Comparison of ENCODE assay signal across 9 cellular contexts in genomic region chr5:159206368-159206767, GRCh38. TPM values are rescaled to one million over a fixed set of nuclear protein-coding genes. Genes with fewer than 3 reads are reported as not detected.
DNase-seq lines count a peak whose midpoint lies in the region; ATAC-seq and TF ChIP-seq lines count a peak whose summit lies in the region.
"Had no signal": no experiment of that assay in that cellular context is flagged by ENCODE, and none has a peak within 500 bp of the region (broad histone marks: within the 10 kb centered on the region; RNA-seq: fewer than 3 reads in every experiment).

No MANE protein-coding gene starts in this region.

- peak overlapping the region; percentile 98 for H3K27ac Mint-ChIP-seq in activated CD4-positive, alpha-beta memory T cell treated with anti-CD3 and anti-CD28 coated beads, Interleukin-2, amount 10 ng/mL, durations not matched to agents 7 days and 5 days
- H3K27ac Mint-ChIP-seq in glutamatergic neuron (ENCODE audit: unreplicated experiment), result peak overlapping the region; percentile 57
- H3K27ac Mint-ChIP-seq in stimulated activated naive CD8-positive, alpha-beta T cell treated with anti-CD3 and anti-CD28 coated beads, Interleukin-15, amount 100 ng/mL, for 72 hours, result peak overlapping the region; percentile 99

- DNase-seq in SK-N-SH (no peak), glutamatergic neuron (no peak), GM20000 (ENCODE audit: low spot score) (no peak), DMS53 (lab: John Stamatoyannopoulos, UW) (no peak)
- DNase-seq in activated CD4-positive, alpha-beta memory T cell treated with anti-CD3 and anti-CD28 coated beads, Interleukin-2, amount 10 ng/mL, durations not matched to agents 7 days and 5 days, result no peak
- no peak for DNase-seq in stimulated activated naive CD8-positive, alpha-beta T cell treated with anti-CD3 and anti-CD28 coated beads, Interleukin-15, amount 100 ng/mL, for 72 hours
- DNase-seq: SHP77 had no signal

- CTCF ChIA-PET in SK-N-SH (lab: Yijun Ruan, JAX), result interaction anchor here (1.1 to 1.8 kb wide), 3 partner anchors 12 to 82 kb away, joined by 3 to 6 read pairs (median 4); no protein-coding TSS in a partner anchor
- CTCF ChIA-PET in activated CD4-positive, alpha-beta memory T cell treated with anti-CD3 and anti-CD28 coated beads, Interleukin-2, amount 10 ng/mL, durations not matched to agents 7 days and 5 days (lab: Charles Lee), result interaction anchor here (2.0 kb wide), 1 partner anchor 8 kb away, joined by 10 read pairs; no protein-coding TSS in a partner anchor

- no peak for TF ChIP-seq CTCF in SK-N-SH (IDR thresholded peaks at IDR 0.05)
- TF ChIP-seq CTCF in glutamatergic neuron (IDR thresholded peaks at IDR 0.05; ENCODE audit: partially characterized antibody, unreplicated experiment), result no peak
- no peak for TF ChIP-seq CTCF in GM20000 (IDR thresholded peaks at IDR 0.05; ENCODE audit: extremely low read depth, missing control alignments)

- H4K20me1 ChIP-seq in SK-N-SH (ENCODE audit: insufficient read depth), result peaks cover 26% of the 10 kb centered on the region; the same call in 1 of the 2 replicates

- H3K9me3 Mint-ChIP-seq in activated CD4-positive, alpha-beta memory T cell treated with anti-CD3 and anti-CD28 coated beads, Interleukin-2, amount 10 ng/mL, durations not matched to agents 7 days and 5 days, result no peaks in the 10 kb centered on the region
- H3K9me3 Mint-ChIP-seq in glutamatergic neuron (ENCODE audit: unreplicated experiment), result peaks cover 13% of the 10 kb centered on the region
- no peaks in the 10 kb centered on the region for H3K9me3 Mint-ChIP-seq in stimulated activated naive CD8-positive, alpha-beta T cell treated with anti-CD3 and anti-CD28 coated beads, Interleukin-15, amount 100 ng/mL, for 72 hours

- H3K4me2 ChIP-seq in SK-N-SH, result peak overlapping the region; percentile 94

- WGBS in SK-N-SH (ENCODE audit: low lambda C conversion rate), result 35% methylated on average over 2 of the region's 2 CpGs

- peaks cover 56% of the 10 kb centered on the region for H3K4me1 Mint-ChIP-seq in activated CD4-positive, alpha-beta memory T cell treated with anti-CD3 and anti-CD28 coated beads, Interleukin-2, amount 10 ng/mL, durations not matched to agents 7 days and 5 days
- peaks cover 30% of the 10 kb centered on the region for H3K4me1 Mint-ChIP-seq in glutamatergic neuron (ENCODE audit: low read depth, unreplicated experiment)
- peaks cover 64% of the 10 kb centered on the region for H3K4me1 Mint-ChIP-seq in stimulated activated naive CD8-positive, alpha-beta T cell treated with anti-CD3 and anti-CD28 coated beads, Interleukin-15, amount 100 ng/mL, for 72 hours

- no peak for TF ChIP-seq RAD21 in SK-N-SH (IDR thresholded peaks at IDR 0.05; ENCODE audit: low read length)

- H3K79me2 ChIP-seq in SK-N-SH (ENCODE audit: insufficient read depth), result peaks cover 77% of the 10 kb centered on the region

- H3K36me3 Mint-ChIP-seq in activated CD4-positive, alpha-beta memory T cell treated with anti-CD3 and anti-CD28 coated beads, Interleukin-2, amount 10 ng/mL, durations not matched to agents 7 days and 5 days (ENCODE audit: low read depth), result peaks cover 49% of the 10 kb centered on the region
- no peaks in the 10 kb centered on the region for H3K36me3 Mint-ChIP-seq in glutamatergic neuron (ENCODE audit: unreplicated experiment)

- H3K4me3 Mint-ChIP-seq in activated CD4-positive, alpha-beta memory T cell treated with anti-CD3 and anti-CD28 coated beads, Interleukin-2, amount 10 ng/mL, durations not matched to agents 7 days and 5 days, result peak overlapping the region; percentile 88
- H3K4me3 Mint-ChIP-seq in glutamatergic neuron (ENCODE audit: unreplicated experiment), result peak overlapping the region; percentile 94
- peak overlapping the region; percentile 97 to 99 for H3K4me3 Mint-ChIP-seq in stimulated activated naive CD8-positive, alpha-beta T cell treated with anti-CD3 and anti-CD28 coated beads, Interleukin-15, amount 100 ng/mL, for 72 hours

- peaks cover 18 to 19% of the 10 kb centered on the region in 2 experiments for H3K36me3 ChIP-seq in SK-N-SH (replicated peaks in 1 of 2; ENCODE audit: control insufficient read depth in 1 of 2, insufficient read depth in 2 of 2, low read length in 1 of 2)

- no peaks in the 10 kb centered on the region for H3K27me3 ChIP-seq in SK-N-SH (ENCODE audit: insufficient read depth)

- H3K9me2 ChIP-seq in SK-N-SH, result no peaks in the 10 kb centered on the region

- peaks cover 22% of the 10 kb centered on the region for H3F3A ChIP-seq in SK-N-SH (replicated peaks; ENCODE audit: insufficient read depth)

- no peaks in the 10 kb centered on the region for H3K27me3 Mint-ChIP-seq in activated CD4-positive, alpha-beta memory T cell treated with anti-CD3 and anti-CD28 coated beads, Interleukin-2, amount 10 ng/mL, durations not matched to agents 7 days and 5 days
- peaks cover 13% of the 10 kb centered on the region for H3K27me3 Mint-ChIP-seq in glutamatergic neuron (ENCODE audit: unreplicated experiment)
- H3K27me3 Mint-ChIP-seq in stimulated activated naive CD8-positive, alpha-beta T cell treated with anti-CD3 and anti-CD28 coated beads, Interleukin-15, amount 100 ng/mL, for 72 hours, result no peaks in the 10 kb centered on the region

- no peak overlapping the region for H2AFZ ChIP-seq in SK-N-SH (ENCODE audit: low read depth)

- H3K4me1 ChIP-seq in SK-N-SH (ENCODE audit: control insufficient read depth in 1 of 2, insufficient read depth in 2 of 2, low read depth in 1 of 2, low read length in 1 of 2), result peaks cover 19 to 48% of the 10 kb centered on the region in 2 experiments; a peak in 3 of 4 replicates

- ATAC-seq in SK-N-SH treated with all-trans-retinoic acid at 6 μM for 48 hours (no peak), HG03565 (IDR thresholded peaks at IDR 0.05; ENCODE audit: unreplicated experiment) (no peak)
- no peak for ATAC-seq in stimulated activated naive CD8-positive, alpha-beta T cell treated with anti-CD3 and anti-CD28 coated beads, Interleukin-15, amount 100 ng/mL, for 72 hours

- TF ChIP-seq EP300 in SK-N-SH (IDR thresholded peaks at IDR 0.05; ENCODE audit: borderline replicate concordance in 1 of 2, low read depth in 1 of 2, low read length in 1 of 2), result no peak

- no peaks in the 10 kb centered on the region for H3K9me3 ChIP-seq in SK-N-SH

- peak overlapping the region; percentile 93 for H3K9ac ChIP-seq in SK-N-SH

- POLR2A ChIA-PET in SK-N-SH (lab: Yijun Ruan, JAX), result no interaction called here
- POLR2A ChIA-PET in activated CD4-positive, alpha-beta memory T cell treated with anti-CD3 and anti-CD28 coated beads, Interleukin-2, amount 10 ng/mL, durations not matched to agents 7 days and 5 days (lab: Charles Lee), result interaction anchor here (1.0 to 5.7 kb wide), 9 partner anchors 9 to 135 kb away, joined by 3 to 58 read pairs (median 20); partner anchors contain the start of gene UBLCP1

- H3K4me3 ChIP-seq in SK-N-SH (ENCODE audit: low read depth in 2 of 2, low read length in 1 of 2), result peak overlapping the region; percentile 78 to 88

- H3K27ac ChIP-seq in SK-N-SH (ENCODE audit: low read depth in 2 of 2, low read length in 1 of 2), result peak overlapping the region; percentile 90 to 98

TF ChIP-seq in SK-N-SH, 30 proteins besides CTCF, POLR2A, EP300 and RAD21:
- no peak for TF ChIP-seq SIN3A (IDR thresholded peaks at IDR 0.05; ENCODE audit: borderline replicate concordance, low read depth, low read length)

TF ChIP-seq in SK-N-SH treated with all-trans-retinoic acid at 6 μM for 48 hours, 23 proteins besides CTCF, POLR2A, EP300 and RAD21 (continues in another document):
- TF ChIP-seq BACH2 (CRISPR knock-in tag; IDR thresholded peaks at IDR 0.05; ENCODE audit: borderline replicate concordance) (no peak), ZC3H10 (CRISPR knock-in tag; IDR thresholded peaks at IDR 0.05) (no peak), POU6F1 (CRISPR knock-in tag; IDR thresholded peaks at IDR 0.05; ENCODE audit: borderline replicate concordance, low read depth) (no peak), ISL1 (CRISPR knock-in tag; IDR thresholded peaks at IDR 0.05) (no peak)

RNA-seq across cellular contexts. Expression of gene RNF145, which starts 3.0 kb away (rescaled TPM):
- polyA plus RNA-seq in SK-N-SH (2012; rRNA removed), result 34.3 and 36.1 TPM in 2 replicates
- polyA plus RNA-seq in SK-N-SH (2012; cell fraction: cytosol; rRNA removed), result 57.7 and 60.2 TPM in 2 replicates
- 22.1 and 35.2 TPM in 2 replicates for polyA plus RNA-seq in SK-N-SH (2012; cell fraction: nucleus; rRNA removed)
- total RNA-seq in activated CD4-positive, alpha-beta memory T cell treated with anti-CD3 and anti-CD28 coated beads, Interleukin-2, amount 10 ng/mL, durations not matched to agents 7 days and 5 days, result 100 to 1,000 TPM; 126 to 127 TPM
- 71.0 TPM for total RNA-seq in glutamatergic neuron (ENCODE audit: unreplicated experiment)

RNA-seq across cellular contexts. Expression of gene UBLCP1, which starts 56.7 kb away (rescaled TPM):
- 13.8 and 19.5 TPM in 2 replicates for polyA plus RNA-seq in SK-N-SH (2012; rRNA removed)
- polyA plus RNA-seq in SK-N-SH (2012; cell fraction: cytosol; rRNA removed), result 28.2 and 46.1 TPM in 2 replicates
- polyA plus RNA-seq in SK-N-SH (2012; cell fraction: nucleus; rRNA removed), result 5.6 and 10.3 TPM in 2 replicates
- 10 to 100 TPM; 27.8 to 31.0 TPM for total RNA-seq in activated CD4-positive, alpha-beta memory T cell treated with anti-CD3 and anti-CD28 coated beads, Interleukin-2, amount 10 ng/mL, durations not matched to agents 7 days and 5 days
- total RNA-seq in glutamatergic neuron (ENCODE audit: unreplicated experiment), result 24.3 TPM
